10 cellular contexts compared by ENCODE assay signal in genomic region chr3:185151959-185152432, GRCh38. TPM values are rescaled to one million over a fixed set of nuclear protein-coding genes. Genes with fewer than 3 reads are reported as not detected.
DNase-seq lines count a peak whose midpoint lies in the region; ATAC-seq and TF ChIP-seq lines count a peak whose summit lies in the region.
"Had no signal": no experiment of that assay in that cellular context is flagged by ENCODE, and none has a peak within 500 bp of the region (broad histone marks: within the 10 kb centered on the region; RNA-seq: fewer than 3 reads in every experiment).

No MANE protein-coding gene starts in this region.

- no peak overlapping the region for H3K27ac Mint-ChIP-seq in GM23338
- H3K27ac Mint-ChIP-seq in activated CD4-positive, alpha-beta memory T cell treated with anti-CD3 and anti-CD28 coated beads for 36 hours: no peak overlapping the region

- H3K27me3 Mint-ChIP-seq in GM23338 (ENCODE audit: insufficient read depth, low read depth, poor library complexity): peaks cover 17% of the 10 kb centered on the region
- H3K27me3 Mint-ChIP-seq in activated CD4-positive, alpha-beta memory T cell treated with anti-CD3 and anti-CD28 coated beads for 36 hours: peaks cover 23% of the 10 kb centered on the region

- no peaks in the 10 kb centered on the region for H4K20me1 ChIP-seq in GM23338 (replicated peaks; ENCODE audit: insufficient read depth)

- H3K27ac ChIP-seq in GM23338 (ENCODE audit: low read depth) (no peak overlapping the region), skeletal muscle tissue (ENCODE audit: low read depth, low read length) (no peak overlapping the region)

- no peaks in the 10 kb centered on the region for H3K9me3 Mint-ChIP-seq in GM23338
- H3K9me3 Mint-ChIP-seq in activated CD4-positive, alpha-beta memory T cell treated with anti-CD3 and anti-CD28 coated beads for 36 hours: no peaks in the 10 kb centered on the region

- H3F3A ChIP-seq in GM23338 (replicated peaks; ENCODE audit: low read depth): peaks cover 10% of the 10 kb centered on the region; the same call in 1 of the 2 replicates

- H3K4me2 ChIP-seq in GM23338: peak overlapping the region; percentile 84

- no peaks in the 10 kb centered on the region for H3K79me2 ChIP-seq in GM23338 (replicated peaks; ENCODE audit: insufficient read depth)

- H3K9me3 ChIP-seq in skeletal muscle tissue (ENCODE audit: control insufficient read depth in 3 of 3, low read length in 3 of 3): no peaks in the 10 kb centered on the region

- peaks cover 8% of the 10 kb centered on the region for H3K4me1 Mint-ChIP-seq in GM23338
- peaks cover 6% of the 10 kb centered on the region for H3K4me1 Mint-ChIP-seq in activated CD4-positive, alpha-beta memory T cell treated with anti-CD3 and anti-CD28 coated beads for 36 hours (ENCODE audit: low read depth)

- H2AFZ ChIP-seq in GM23338: peak overlapping the region; percentile 95

- H3K9me2 ChIP-seq in GM23338 (ENCODE audit: insufficient read depth): no peaks in the 10 kb centered on the region

- H3K27me3 ChIP-seq in GM23338 (ENCODE audit: insufficient read depth): peaks cover 45% of the 10 kb centered on the region
- H3K27me3 ChIP-seq in skeletal muscle tissue (ENCODE audit: control insufficient read depth in 3 of 3, insufficient read depth in 3 of 3, low read length in 3 of 3): peaks cover 11 to 27% (median 18%) of the 10 kb centered on the region in 3 donors

- H3K4me1 ChIP-seq in GM23338 (ENCODE audit: insufficient read depth) (peaks cover 22% of the 10 kb centered on the region), skeletal muscle tissue (ENCODE audit: control insufficient read depth in 3 of 3, insufficient read depth in 3 of 3, low read length in 3 of 3) (peaks cover 2 to 14% (median 8%) of the 10 kb centered on the region in 3 donors)

- ATAC-seq in GM23338 (no peak), GM21737 (IDR thresholded peaks at IDR 0.05; ENCODE audit: unreplicated experiment) (no peak), GM18519 (IDR thresholded peaks at IDR 0.05; ENCODE audit: low FRiP score, unreplicated experiment) (no peak)

- POLR2A ChIA-PET in activated CD4-positive, alpha-beta memory T cell treated with anti-CD3 and anti-CD28 coated beads for 36 hours (lab: Charles Lee): no interaction called here

- peak overlapping the region; percentile 80 for H3K4me3 Mint-ChIP-seq in GM23338
- peak overlapping the region; percentile 45 for H3K4me3 Mint-ChIP-seq in activated CD4-positive, alpha-beta memory T cell treated with anti-CD3 and anti-CD28 coated beads for 36 hours

- CTCF ChIA-PET in activated CD4-positive, alpha-beta memory T cell treated with anti-CD3 and anti-CD28 coated beads for 36 hours (lab: Charles Lee): interaction anchor here (1.5 kb wide), 1 partner anchor 24 kb away, joined by 6 read pairs; no protein-coding TSS in a partner anchor

- H3K4me3 ChIP-seq in GM23338: peak overlapping the region; percentile 83
- peak overlapping the region; percentile 54 for H3K4me3 ChIP-seq in iPS-11a (ENCODE audit: low read depth, low read length)
- H3K4me3 ChIP-seq in skeletal muscle tissue (ENCODE audit: low read length in 3 of 3): peak overlapping the region; percentile 67 to 71 (median 71)

- peak overlapping the region in 2 of 3 donors; percentile 32 to 66 for H3K9ac ChIP-seq in skeletal muscle tissue (ENCODE audit: low read depth in 1 of 3, low read length in 3 of 3)

- no peak for TF ChIP-seq CTCF in GM23338 (conservative IDR thresholded peaks at IDR 0.05; ENCODE audit: low read depth in 2 of 2)

- no peaks in the 10 kb centered on the region for H3K36me3 Mint-ChIP-seq in GM23338 (ENCODE audit: low read depth)
- no peaks in the 10 kb centered on the region for H3K36me3 Mint-ChIP-seq in activated CD4-positive, alpha-beta memory T cell treated with anti-CD3 and anti-CD28 coated beads for 36 hours

- intact Hi-C loops in activated CD4-positive, alpha-beta memory T cell treated with anti-CD3 and anti-CD28 coated beads for 36 hours (cut with micrococcal nuclease): no loop called here

- DNase-seq in GM23338 (ENCODE audit: low spot score) (no peak), NCI-H510A treated with DMSO at 0.1 percent for 48 hours (lab: John Stamatoyannopoulos, UW) (no peak), NCI-H69 (lab: John Stamatoyannopoulos, UW) (no peak)
- no peak for DNase-seq in activated CD4-positive, alpha-beta memory T cell treated with anti-CD3 and anti-CD28 coated beads for 36 hours
- DNase-seq: activated CD4-positive, alpha-beta T cell treated with anti-CD3 and anti-CD28 coated beads, Interleukin-2, amount 50 U/mL, for 4 hours had no signal

- H3K36me3 ChIP-seq in GM23338 (ENCODE audit: insufficient read depth) (no peaks in the 10 kb centered on the region), skeletal muscle tissue (ENCODE audit: control insufficient read depth in 3 of 3, insufficient read depth in 3 of 3, low read length in 3 of 3) (no peaks in the 10 kb centered on the region)

TF ChIP-seq in GM23338, 12 proteins besides CTCF, POLR2A, EP300 and RAD21:
- no peak for TF ChIP-seq ZNF462 (CRISPR knock-in tag; IDR thresholded peaks at IDR 0.05)
- peak; percentile 61 for TF ChIP-seq EZH2 (IDR thresholded peaks at IDR 0.05; ENCODE audit: low read depth, unreplicated experiment)

RNA-seq across cellular contexts. Expression of gene C3orf70, which starts 0.9 kb away (rescaled TPM):
- 1.1 and 1.5 TPM in 2 replicates for total RNA-seq in GM23338 (2014; rRNA removed; shearing (Covaris generic))
- 0.42 and 0.45 TPM in 2 replicates for polyA plus RNA-seq in GM23338 (2016; fragmentation: Nextera tagmentation; extraction: Ambion mirVana)
- not detected for total RNA-seq in activated CD4-positive, alpha-beta memory T cell treated with anti-CD3 and anti-CD28 coated beads for 36 hours
- 4.2 TPM for total RNA-seq in skeletal muscle tissue
- total RNA-seq: mononuclear cell had no signal
